ENCODE assay signal across 8 cellular contexts in genomic region chr19:41957838-41958366, GRCh38. TPM values are rescaled to one million over a fixed set of nuclear protein-coding genes. Genes with fewer than 3 reads are reported as not detected.
DNase-seq lines count a peak whose midpoint lies in the region; TF ChIP-seq lines count a peak whose summit lies in the region.

No MANE protein-coding gene starts in this region.

- H3K36me3 Mint-ChIP-seq in CD8-positive, alpha-beta memory T cell: peaks cover 0 to 35% (median 2%) of the 10 kb centered on the region in 3 donors
- peaks cover 2% of the 10 kb centered on the region for H3K36me3 Mint-ChIP-seq in activated CD4-positive, alpha-beta memory T cell treated with anti-CD3 and anti-CD28 coated beads for 36 hours

- intact Hi-C loops in activated CD4-positive, alpha-beta memory T cell treated with anti-CD3 and anti-CD28 coated beads for 36 hours (cut with micrococcal nuclease): loop anchor here (2.0 kb wide), 2 partner anchors 23 to 77 kb away; no protein-coding TSS in a partner anchor
- intact Hi-C loops in tibial artery (cut with DNase I; ENCODE audit: low total_unique reads): loop anchor here (5.0 kb wide), 1 partner anchor 76 kb away; the partner anchor contains the start of gene ARHGEF1

- no peaks in the 10 kb centered on the region for H3K9me3 ChIP-seq in CD8-positive, alpha-beta memory T cell (ENCODE audit: low read length)
- H3K9me3 ChIP-seq in esophagus (ENCODE audit: control insufficient read depth in 2 of 2, insufficient read depth in 1 of 2, low read depth in 1 of 2, low read length in 1 of 2): no peaks in the 10 kb centered on the region
- no peaks in the 10 kb centered on the region for H3K9me3 ChIP-seq in mononuclear cell (ENCODE audit: low read depth, low read length)
- no peaks in the 10 kb centered on the region for H3K9me3 ChIP-seq in tibial artery

- H3K4me3 Mint-ChIP-seq in CD8-positive, alpha-beta memory T cell: peak overlapping the region; percentile 92 to 96 (median 94)
- H3K4me3 Mint-ChIP-seq in activated CD4-positive, alpha-beta memory T cell treated with anti-CD3 and anti-CD28 coated beads for 36 hours: peak overlapping the region; percentile 86

- peak overlapping the region; percentile 92 for H3K4me3 ChIP-seq in CD8-positive, alpha-beta memory T cell (ENCODE audit: low read length)
- peak overlapping the region; percentile 92 for H3K4me3 ChIP-seq in H7 (ENCODE audit: insufficient read depth, low read depth, low read length)
- H3K4me3 ChIP-seq in esophagus (ENCODE audit: low read depth in 1 of 2, low read length in 2 of 2): peak overlapping the region; percentile 74 to 79
- H3K4me3 ChIP-seq in mononuclear cell (ENCODE audit: low read length): peak overlapping the region; percentile 83
- peak overlapping the region; percentile 68 to 91 for H3K4me3 ChIP-seq in tibial artery

- DNase-seq in CD8-positive, alpha-beta memory T cell: peak in 2 of 5 donors; percentile 19 to 63
- peak; percentile 96 for DNase-seq in H7
- peak; percentile 98 for DNase-seq in NCI-H2227 (lab: John Stamatoyannopoulos, UW; ENCODE audit: unreplicated experiment)
- DNase-seq in activated CD4-positive, alpha-beta memory T cell treated with anti-CD3 and anti-CD28 coated beads for 36 hours: peak; percentile 70
- peak; percentile 44 to 79 for DNase-seq in tibial artery
- DNase-seq in mesenteric fat pad (ENCODE audit: low spot score): no peak

- peaks cover 16% of the 10 kb centered on the region for H3K4me1 ChIP-seq in CD8-positive, alpha-beta memory T cell (ENCODE audit: insufficient read depth, low read length)
- H3K4me1 ChIP-seq in esophagus (ENCODE audit: control insufficient read depth in 2 of 2, insufficient read depth in 2 of 2, low read length in 1 of 2) (peaks cover 0 to 6% of the 10 kb centered on the region in 2 donors), mononuclear cell (ENCODE audit: insufficient read depth, low read length) (peaks cover 19% of the 10 kb centered on the region), tibial artery (peaks cover 0 to 19% (median 13%) of the 10 kb centered on the region in 4 donors)

- 15% methylated on average over 10 of the region's 10 CpGs for WGBS in esophagus, 2 donors

- H3K27ac ChIP-seq in CD8-positive, alpha-beta memory T cell (ENCODE audit: low read depth, low read length): peak overlapping the region; percentile 86
- H3K27ac ChIP-seq in esophagus (ENCODE audit: low read depth in 2 of 2, low read length in 1 of 2) (peak overlapping the region; percentile 84 to 91), tibial artery (peak overlapping the region; percentile 85 to 96)

- no peaks in the 10 kb centered on the region for H3K27me3 Mint-ChIP-seq in CD8-positive, alpha-beta memory T cell
- no peaks in the 10 kb centered on the region for H3K27me3 Mint-ChIP-seq in activated CD4-positive, alpha-beta memory T cell treated with anti-CD3 and anti-CD28 coated beads for 36 hours

- peaks cover 0 to 2% (median 0%) of the 10 kb centered on the region in 5 donors for H3K9me3 Mint-ChIP-seq in CD8-positive, alpha-beta memory T cell
- no peaks in the 10 kb centered on the region for H3K9me3 Mint-ChIP-seq in activated CD4-positive, alpha-beta memory T cell treated with anti-CD3 and anti-CD28 coated beads for 36 hours

- POLR2A ChIA-PET in CD8-positive, alpha-beta memory T cell (lab: Charles Lee): interaction anchor here (0.6 to 3.6 kb wide), 3 partner anchors 12 to 98 kb away, joined by 4 to 20 read pairs (median 14); partner anchors contain the start of gene RPS19
- POLR2A ChIA-PET in activated CD4-positive, alpha-beta memory T cell treated with anti-CD3 and anti-CD28 coated beads for 36 hours (lab: Charles Lee): interaction anchor here (1.3 to 2.8 kb wide), 5 partner anchors 11 to 98 kb away, joined by 3 to 17 read pairs (median 6); partner anchors contain the start of gene RPS19

- H3K36me3 ChIP-seq in CD8-positive, alpha-beta memory T cell (ENCODE audit: insufficient read depth, low read length): no peaks in the 10 kb centered on the region
- peaks cover 1% of the 10 kb centered on the region for H3K36me3 ChIP-seq in H7 (replicated peaks; ENCODE audit: control insufficient read depth, insufficient read depth, low read length)
- H3K36me3 ChIP-seq in esophagus (ENCODE audit: control insufficient read depth in 2 of 2, insufficient read depth in 2 of 2, low read length in 1 of 2): peaks cover 0 to 11% of the 10 kb centered on the region in 2 donors
- peaks cover 0 to 32% (median 14%) of the 10 kb centered on the region in 3 donors for H3K36me3 ChIP-seq in tibial artery

- peaks cover 17 to 22% (median 21%) of the 10 kb centered on the region in 3 donors for H3K4me1 Mint-ChIP-seq in CD8-positive, alpha-beta memory T cell
- H3K4me1 Mint-ChIP-seq in activated CD4-positive, alpha-beta memory T cell treated with anti-CD3 and anti-CD28 coated beads for 36 hours (ENCODE audit: low read depth): peaks cover 14% of the 10 kb centered on the region

- peak overlapping the region; percentile 77 to 98 (median 90) for H3K27ac Mint-ChIP-seq in CD8-positive, alpha-beta memory T cell
- peak overlapping the region; percentile 56 for H3K27ac Mint-ChIP-seq in activated CD4-positive, alpha-beta memory T cell treated with anti-CD3 and anti-CD28 coated beads for 36 hours

- TF ChIP-seq CTCF in tibial artery (IDR thresholded peaks at IDR 0.05): peak; percentile 74 to 79

- H3K27me3 ChIP-seq in CD8-positive, alpha-beta memory T cell (ENCODE audit: insufficient read depth, low read length, poor library complexity, severe bottlenecking): no peaks in the 10 kb centered on the region
- H3K27me3 ChIP-seq in H7 (ENCODE audit: control insufficient read depth, insufficient read depth, low read length) (no peaks in the 10 kb centered on the region), esophagus (ENCODE audit: control insufficient read depth in 1 of 2, insufficient read depth in 2 of 2, low read length in 2 of 2) (no peaks in the 10 kb centered on the region), mononuclear cell (ENCODE audit: insufficient read depth, low read length) (no peaks in the 10 kb centered on the region), tibial artery (peaks cover 0 to under 1% of the 10 kb centered on the region in 2 donors)

- CTCF ChIA-PET in CD8-positive, alpha-beta memory T cell (lab: Charles Lee): interaction anchor here (1.0 to 5.0 kb wide), 5 partner anchors 13 to 98 kb away, joined by 3 to 32 read pairs (median 10); partner anchors contain the start of gene RPS19
- CTCF ChIA-PET in activated CD4-positive, alpha-beta memory T cell treated with anti-CD3 and anti-CD28 coated beads for 36 hours (lab: Charles Lee): interaction anchor here (0.9 to 4.3 kb wide), 12 partner anchors 11 to 229 kb away, joined by 3 to 31 read pairs (median 4); partner anchors contain the start of genes ERFL and RPS19

RNA-seq across cellular contexts. Expression of gene RABAC1, which starts 1.2 kb away (rescaled TPM):
- 10 to 100 TPM; 74.7 to 83.3 TPM for total RNA-seq in CD8-positive, alpha-beta memory T cell
- polyA plus RNA-seq in CD8-positive, alpha-beta memory T cell: 220 TPM
- total RNA-seq in H7 (2014; rRNA removed; shearing (Covaris generic)): 140 and 163 TPM in 2 replicates
- total RNA-seq in activated CD4-positive, alpha-beta memory T cell treated with anti-CD3 and anti-CD28 coated beads for 36 hours: 10 to 100 TPM; 64.9 to 68.4 TPM
- 100 to 1,000 TPM in 1 of 2 donors, 10 to 100 TPM in 1; 77.7 to 121 TPM for polyA plus RNA-seq in esophagus
- total RNA-seq in mononuclear cell: 44.6 TPM
- 145 TPM for total RNA-seq in mesenteric fat pad

RNA-seq across cellular contexts. Expression of gene ERFL, which starts 29.7 kb away (rescaled TPM):
- total RNA-seq in CD8-positive, alpha-beta memory T cell: 1 to 10 TPM; 1.3 to 1.4 TPM
- polyA plus RNA-seq in CD8-positive, alpha-beta memory T cell: not detected
- 0.15 TPM in 1 of 2 replicates, not detected in the other for total RNA-seq in H7 (2014; rRNA removed; shearing (Covaris generic))
- 1 to 10 TPM; 1.3 to 2.0 TPM for total RNA-seq in activated CD4-positive, alpha-beta memory T cell treated with anti-CD3 and anti-CD28 coated beads for 36 hours
- polyA plus RNA-seq in esophagus: under 1 TPM; 0.07 to 0.24 TPM
- total RNA-seq in mononuclear cell (0.21 TPM), mesenteric fat pad (0.19 TPM)

RNA-seq across cellular contexts. Expression of gene ATP1A3, which starts 36.1 kb away (rescaled TPM):
- 1 to 10 TPM; 1.9 to 4.1 TPM for total RNA-seq in CD8-positive, alpha-beta memory T cell
- 8.2 TPM for polyA plus RNA-seq in CD8-positive, alpha-beta memory T cell
- 9.9 and 11.9 TPM in 2 replicates for total RNA-seq in H7 (2014; rRNA removed; shearing (Covaris generic))
- total RNA-seq in activated CD4-positive, alpha-beta memory T cell treated with anti-CD3 and anti-CD28 coated beads for 36 hours: under 1 TPM; 0.64 to 0.85 TPM
- polyA plus RNA-seq in esophagus: under 1 TPM; 0.12 TPM
- 1.7 TPM for total RNA-seq in mononuclear cell
- total RNA-seq in mesenteric fat pad: not detected
